In genomic region chr5:42950091-42950465, GRCh38 we compare ENCODE assay signal across 10 cellular contexts.
DNase-seq lines count a peak whose midpoint lies in the region; ATAC-seq and TF ChIP-seq lines count a peak whose summit lies in the region.
"Had no signal": no experiment of that assay in that cellular context is flagged by ENCODE, and none has a peak within 500 bp of the region (broad histone marks: within the 10 kb centered on the region; RNA-seq: fewer than 3 reads in every experiment).

No MANE protein-coding gene starts in this region.

- peak overlapping the region; percentile 33 for H3K4me3 ChIP-seq in fibroblast of villous mesenchyme (ENCODE audit: low read depth, low read length)
- peak overlapping the region; percentile 40 to 44 for H3K4me3 ChIP-seq in testis
- H3K4me3 ChIP-seq: neural progenitor cell had no signal

- H3K9me3 Mint-ChIP-seq in activated CD4-positive, alpha-beta T cell treated with anti-CD3 and anti-CD28 coated beads, Interleukin-2, amount 10 ng/mL, durations not matched to agents 7 days and 5 days, result peaks cover 4% of the 10 kb centered on the region
- H3K9me3 Mint-ChIP-seq in WTC11, result peaks cover 27% of the 10 kb centered on the region

- peaks cover 47% of the 10 kb centered on the region for H3K4me1 Mint-ChIP-seq in activated CD4-positive, alpha-beta T cell treated with anti-CD3 and anti-CD28 coated beads, Interleukin-2, amount 10 ng/mL, durations not matched to agents 7 days and 5 days
- H3K4me1 Mint-ChIP-seq in WTC11, result peaks cover 23% of the 10 kb centered on the region
- H3K4me1 Mint-ChIP-seq: neural progenitor cell had no signal

- intact Hi-C loops in testis (cut with DNase I; ENCODE audit: low total_unique reads), result loop anchor here (5.0 kb wide), 1 partner anchor 92 kb away; the partner anchor contains the start of gene ANXA2R

- TF ChIP-seq CTCF in WTC11 (IDR thresholded peaks at IDR 0.05) (no peak), fibroblast of villous mesenchyme (IDR thresholded peaks at IDR 0.05; ENCODE audit: insufficient read depth, low read depth, low read length) (no peak), testis (IDR thresholded peaks at IDR 0.05) (no peak)

- DNase-seq in activated CD4-positive, alpha-beta T cell treated with anti-CD3 and anti-CD28 coated beads, Interleukin-2, amount 10 ng/mL, durations not matched to agents 7 days and 5 days, result no peak
- no peak for DNase-seq in activated CD4-positive, alpha-beta T cell treated with anti-CD3 and anti-CD28 coated beads for 4 hours
- DNase-seq in WTC11 (ENCODE audit: low spot score) (no peak), fibroblast of villous mesenchyme (ENCODE audit: low read depth) (no peak), testis (no peak), HUDEP-2 (lab: John Stamatoyannopoulos, UW; ENCODE audit: unreplicated experiment in 76 of 76) (no peak), GOT3 (lab: John Stamatoyannopoulos, UW) (no peak), NCI-H2029 treated with DMSO at 0.1 percent for 48 hours (lab: John Stamatoyannopoulos, UW) (no peak)
- DNase-seq: cortex of kidney had no signal

- peak overlapping the region; percentile 100 for H3K27ac Mint-ChIP-seq in activated CD4-positive, alpha-beta T cell treated with anti-CD3 and anti-CD28 coated beads, Interleukin-2, amount 10 ng/mL, durations not matched to agents 7 days and 5 days
- H3K27ac Mint-ChIP-seq in WTC11, result peak overlapping the region; percentile 87; the same call in 1 of the 2 replicates
- H3K27ac Mint-ChIP-seq: neural progenitor cell had no signal

- no peaks in the 10 kb centered on the region for H3K36me3 ChIP-seq in testis (ENCODE audit: low read depth, missing control alignments)
- H3K36me3 ChIP-seq: neural progenitor cell had no signal

- H3K36me3 Mint-ChIP-seq in activated CD4-positive, alpha-beta T cell treated with anti-CD3 and anti-CD28 coated beads, Interleukin-2, amount 10 ng/mL, durations not matched to agents 7 days and 5 days (ENCODE audit: low read depth), result peaks cover 12% of the 10 kb centered on the region
- peaks cover 31% of the 10 kb centered on the region for H3K36me3 Mint-ChIP-seq in WTC11
- H3K36me3 Mint-ChIP-seq: neural progenitor cell had no signal

- H3K27me3 ChIP-seq in testis, result no peaks in the 10 kb centered on the region
- H3K27me3 ChIP-seq: neural progenitor cell had no signal

- WGBS in testis, 2 donors, result 25 to 29% methylated on average over 7 of the region's 7 CpGs

- H3K27ac ChIP-seq in testis, result no peak overlapping the region
- H3K27ac ChIP-seq: neural progenitor cell had no signal

- H3K27me3 Mint-ChIP-seq in activated CD4-positive, alpha-beta T cell treated with anti-CD3 and anti-CD28 coated beads, Interleukin-2, amount 10 ng/mL, durations not matched to agents 7 days and 5 days, result no peaks in the 10 kb centered on the region
- H3K27me3 Mint-ChIP-seq in WTC11 (ENCODE audit: low read depth), result peaks cover 23% of the 10 kb centered on the region

- no peaks in the 10 kb centered on the region for H3K9me3 ChIP-seq in testis

- no peaks in the 10 kb centered on the region for H3K4me1 ChIP-seq in testis
- H3K4me1 ChIP-seq: neural progenitor cell had no signal

- POLR2A ChIA-PET in activated CD4-positive, alpha-beta T cell treated with anti-CD3 and anti-CD28 coated beads, Interleukin-2, amount 10 ng/mL, durations not matched to agents 7 days and 5 days (lab: Charles Lee), result interaction anchor here (0.7 to 1.6 kb wide), 6 partner anchors 41 to 114 kb away, joined by 3 to 11 read pairs (median 6); no protein-coding TSS in a partner anchor
- POLR2A ChIA-PET in WTC11 (lab: Charles Lee), result interaction anchor here (0.7 to 0.8 kb wide), 3 partner anchors 9 to 1548 kb away, joined by 3 to 6 read pairs (median 4); no protein-coding TSS in a partner anchor

- CTCF ChIA-PET in activated CD4-positive, alpha-beta T cell treated with anti-CD3 and anti-CD28 coated beads, Interleukin-2, amount 10 ng/mL, durations not matched to agents 7 days and 5 days (lab: Charles Lee), result interaction anchor here (0.7 to 4.2 kb wide), 15 partner anchors 10 to 1059 kb away, joined by 3 to 21 read pairs (median 4); no protein-coding TSS in a partner anchor
- CTCF ChIA-PET in WTC11 (lab: Charles Lee), result interaction anchor here (0.7 to 1.4 kb wide), 4 partner anchors 21 to 42 kb away, joined by 3 to 5 read pairs (median 4); no protein-coding TSS in a partner anchor

- no peak for ATAC-seq in WTC11

- peak overlapping the region; percentile 84 for H3K4me3 Mint-ChIP-seq in activated CD4-positive, alpha-beta T cell treated with anti-CD3 and anti-CD28 coated beads, Interleukin-2, amount 10 ng/mL, durations not matched to agents 7 days and 5 days
- H3K4me3 Mint-ChIP-seq in WTC11, result no peak overlapping the region; the same call in 1 of the 2 replicates
- H3K4me3 Mint-ChIP-seq: neural progenitor cell had no signal

- TF ChIP-seq POLR2A in testis (IDR thresholded peaks at IDR 0.05), result no peak

TF ChIP-seq in WTC11, 78 proteins besides CTCF, POLR2A, EP300 and RAD21:
- TF ChIP-seq GTF2I (CRISPR knock-in tag; conservative IDR thresholded peaks at IDR 0.05), result no peak
- no peak for TF ChIP-seq ATF1 (CRISPR knock-in tag; IDR thresholded peaks at IDR 0.05)
- TF ChIP-seq FOXP1 (CRISPR knock-in tag; IDR thresholded peaks at IDR 0.05; ENCODE audit: borderline replicate concordance), result no peak
- TF ChIP-seq SMAD4 (CRISPR knock-in tag; IDR thresholded peaks at IDR 0.05), result no peak
- no peak for TF ChIP-seq RELA (CRISPR knock-in tag; IDR thresholded peaks at IDR 0.05; ENCODE audit: borderline replicate concordance)
- TF ChIP-seq FOXP4 (CRISPR knock-in tag; IDR thresholded peaks at IDR 0.05), result no peak
- no peak for TF ChIP-seq ZNF512 (CRISPR knock-in tag; IDR thresholded peaks at IDR 0.05; ENCODE audit: borderline replicate concordance)
- TF ChIP-seq ZNF317 (CRISPR knock-in tag; IDR thresholded peaks at IDR 0.05; ENCODE audit: borderline replicate concordance, low read depth), result no peak
- TF ChIP-seq EMX1 (CRISPR knock-in tag; IDR thresholded peaks at IDR 0.05), result no peak
- no peak for TF ChIP-seq ATF6 (CRISPR knock-in tag; IDR thresholded peaks at IDR 0.05)
- TF ChIP-seq CREM (CRISPR knock-in tag; IDR thresholded peaks at IDR 0.05), result no peak
- TF ChIP-seq MYBL2 (CRISPR knock-in tag; IDR thresholded peaks at IDR 0.05), result no peak
